In the genomic region with DNA sequence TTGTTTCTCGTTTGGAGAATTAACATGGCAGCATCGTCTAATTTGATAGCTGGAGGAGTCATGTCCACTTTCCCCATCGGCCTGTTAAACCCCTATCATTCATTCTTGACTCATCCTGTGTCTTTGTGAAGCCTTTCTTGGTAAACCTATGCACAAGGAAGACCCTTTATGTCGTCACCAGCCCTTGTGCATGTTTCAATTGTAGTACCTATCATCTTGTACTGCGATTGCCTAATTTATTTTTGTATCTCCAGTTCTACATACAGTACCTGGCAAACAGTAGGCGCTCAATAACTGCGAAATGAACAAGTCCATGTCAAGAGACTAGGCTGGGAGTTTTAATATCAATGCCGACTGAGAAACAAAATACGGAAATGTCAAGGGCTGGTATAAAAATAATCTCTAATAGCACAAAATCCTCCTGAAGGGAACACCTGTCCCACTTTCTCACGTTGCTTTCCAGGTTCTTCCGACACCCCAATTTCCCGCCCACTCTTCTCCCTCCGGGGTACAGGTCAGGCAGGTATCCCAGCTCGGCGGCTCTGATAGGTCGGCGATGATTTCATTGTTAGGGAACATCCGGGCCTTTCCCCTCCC, we compare ENCODE assay signal across 7 cellular contexts. TPM values are rescaled to one million over a fixed set of nuclear protein-coding genes. Genes with fewer than 3 reads are reported as not detected.
DNase-seq lines count a peak whose midpoint lies in the region; ATAC-seq, FAIRE-seq and TF ChIP-seq lines count a peak whose summit lies in the region.

No MANE protein-coding gene starts in this region.

- H3K9me3 ChIP-seq in HCT116 (ENCODE audit: control insufficient read depth in 1 of 2, insufficient read depth in 1 of 2, low read depth in 1 of 2, low read length in 2 of 2) (no peaks in the 10 kb centered on the region), small intestine (ENCODE audit: control insufficient read depth, low read depth) (no peaks in the 10 kb centered on the region)

- peak overlapping the region; percentile 61 for H3K27ac ChIP-seq in HCT116 (ENCODE audit: low read depth, low read length)
- H3K27ac ChIP-seq in foreskin keratinocyte: peak overlapping the region; percentile 15
- H3K27ac ChIP-seq in small intestine (ENCODE audit: low read depth in 1 of 2, low read length in 1 of 2): peak overlapping the region; percentile 94 to 100

- 0 out of 2 replicates have a peak, but pooled peaks cover 6% of the 10 kb centered on the region for H4K20me1 ChIP-seq in HCT116 (ENCODE audit: insufficient read depth)

- no peaks in the 10 kb centered on the region for H3K27me3 Mint-ChIP-seq in T-cell

- no peak for FAIRE-seq in small intestine (lab: Jason Lieb, UNC)

- peak overlapping the region; percentile 65 for H3K4me2 ChIP-seq in HCT116 (ENCODE audit: low read length)

- POLR2A ChIA-PET in HCT116 (lab: Charles Lee): interaction anchor here (1.2 kb wide), 1 partner anchor 8 kb away, joined by 6 read pairs; no protein-coding TSS in a partner anchor
- POLR2A ChIA-PET in T-cell (lab: Charles Lee): interaction anchor here in 1 of 2 donors (0.6 to 2.5 kb wide), 2 partner anchors 174 to 194 kb away, joined by 6 to 24 read pairs; a partner anchor contains a TSS

- no peaks in the 10 kb centered on the region for H3K9me2 ChIP-seq in HCT116 (ENCODE audit: insufficient read depth)

- RAD21 ChIA-PET in HCT116 (lab: Charles Lee; ENCODE audit: low non-redundant PET in 1 of 2, low total read pairs in 2 of 2, uncharacterized antibody in 2 of 2, unreplicated experiment in 2 of 2): no interaction called here

- ATAC-seq in HCT116: no peak
- ATAC-seq in T-cell (replicated peaks in 1 of 4): peak in 2 of 4 experiments; percentile 6 to 33
- no peak for ATAC-seq in foreskin keratinocyte
- no peak for ATAC-seq in HG02678 (IDR thresholded peaks at IDR 0.05; ENCODE audit: unreplicated experiment)
- no peak for ATAC-seq in GM18498 (IDR thresholded peaks at IDR 0.05; ENCODE audit: unreplicated experiment)

- H3K9me3 Mint-ChIP-seq in T-cell: peaks cover 0 to 5% (median 5%) of the 10 kb centered on the region in 3 donors

- no peaks in the 10 kb centered on the region for H3K36me3 ChIP-seq in HCT116 (ENCODE audit: control insufficient read depth in 1 of 2, insufficient read depth in 2 of 2, low read length in 2 of 2)
- H3K36me3 ChIP-seq in small intestine (ENCODE audit: control insufficient read depth in 2 of 2, insufficient read depth in 2 of 2, low read length in 2 of 2): no peaks in the 10 kb centered on the region

- peak overlapping the region; percentile 100 for H3K27ac Mint-ChIP-seq in T-cell

- TF ChIP-seq POLR2A in HCT116 (IDR thresholded peaks at IDR 0.05; ENCODE audit: borderline replicate concordance, extremely low read depth, insufficient read depth, insufficient read length): no peak

- TF ChIP-seq RAD21 in HCT116 (IDR thresholded peaks at IDR 0.05; ENCODE audit: low read depth): no peak

- no peaks in the 10 kb centered on the region for H3K27me3 ChIP-seq in HCT116 (ENCODE audit: insufficient read depth, low read length)
- no peaks in the 10 kb centered on the region for H3K27me3 ChIP-seq in foreskin keratinocyte
- no peaks in the 10 kb centered on the region for H3K27me3 ChIP-seq in small intestine (ENCODE audit: control insufficient read depth in 2 of 2, insufficient read depth in 2 of 2, low read length in 2 of 2)

- peak overlapping the region; percentile 75 for H3K9ac ChIP-seq in HCT116 (ENCODE audit: low read length)

- WGBS in small intestine, 3 donors: 30 to 33% (median 31%) methylated on average over 18 of the region's 18 CpGs

- H3K4me1 Mint-ChIP-seq in T-cell: peaks cover 32 to 33% (median 32%) of the 10 kb centered on the region in 3 donors

- H2AFZ ChIP-seq in HCT116 (ENCODE audit: low read depth, low read length, poor library complexity, severe bottlenecking): peak overlapping the region; percentile 0

- intact Hi-C loops in HCT116 (cut with micrococcal nuclease): no loop called here

- CTCF ChIA-PET in HCT116 (lab: Charles Lee) (interaction anchor here (0.9 kb wide), 1 partner anchor 77 kb away, joined by 3 read pairs; no protein-coding TSS in a partner anchor), T-cell (lab: Charles Lee) (no interaction called here)

- H3K4me3 ChIP-seq in HCT116 (replicated peaks in 1 of 2; ENCODE audit: low read depth in 1 of 2, low read length in 2 of 2): peak overlapping the region; percentile 42
- peak overlapping the region; percentile 48 to 54 for H3K4me3 ChIP-seq in small intestine (ENCODE audit: low read depth in 1 of 2, low read length in 2 of 2)

- TSS peak; percentile 95 for BruUV-seq in HCT116 (replicated peaks; lab: Mats Ljungman, UMichigan)

- peaks cover 3 to 44% of the 10 kb centered on the region in 2 experiments for H3K4me1 ChIP-seq in HCT116 (ENCODE audit: control insufficient read depth in 1 of 2, insufficient read depth in 2 of 2, low read length in 2 of 2)
- peaks cover 4% of the 10 kb centered on the region for H3K4me1 ChIP-seq in foreskin keratinocyte
- no peaks in the 10 kb centered on the region for H3K4me1 ChIP-seq in small intestine (ENCODE audit: control insufficient read depth in 2 of 2, insufficient read depth in 1 of 2, low read depth in 1 of 2, low read length in 1 of 2)

- H3K4me3 Mint-ChIP-seq in T-cell: peak overlapping the region; percentile 92 to 98 (median 95)

- peaks cover 33% of the 10 kb centered on the region for H3K79me2 ChIP-seq in HCT116 (ENCODE audit: insufficient read depth, low read length)

- H3K36me3 Mint-ChIP-seq in T-cell: no peaks in the 10 kb centered on the region

- no peak for TF ChIP-seq CTCF in HCT116 (IDR thresholded peaks at IDR 0.05 in 2 of 3, conservative IDR thresholded peaks at IDR 0.05 in 1 of 3; ENCODE audit: borderline replicate concordance in 1 of 3, insufficient read depth in 1 of 3, low read depth in 2 of 3, low read length in 2 of 3)
- no peak for TF ChIP-seq CTCF in foreskin keratinocyte (conservative IDR thresholded peaks at IDR 0.05)

- no peak for DNase-seq in HCT116 (ENCODE audit: low read depth, low spot score)
- peak in 1 of 34 experiments; percentile 3 for DNase-seq in T-cell
- no peak for DNase-seq in foreskin keratinocyte
- no peak for DNase-seq in small intestine
- no peak for DNase-seq in SIG-M5 (lab: John Stamatoyannopoulos, UW)

TF ChIP-seq in HCT116, 20 proteins besides CTCF, POLR2A, EP300 and RAD21:
- no peak for TF ChIP-seq SP1 (IDR thresholded peaks at IDR 0.05; ENCODE audit: low read depth)
- peak; percentile 64; the same call in 1 of the 2 replicates for TF ChIP-seq EGR1 (IDR thresholded peaks at IDR 0.05; ENCODE audit: low read depth)
- TF ChIP-seq POLR2AphosphoS5 (IDR thresholded peaks at IDR 0.05; ENCODE audit: low read depth, low read length): peak; percentile 73
- no peak for TF ChIP-seq ELF1 (IDR thresholded peaks at IDR 0.05; ENCODE audit: borderline replicate concordance, low read depth)
- TF ChIP-seq CBX3 (IDR thresholded peaks at IDR 0.05; ENCODE audit: low read depth): no peak
- TF ChIP-seq SRF (IDR thresholded peaks at IDR 0.05; ENCODE audit: low read depth): no peak; the same call in 1 of the 2 replicates
TF ChIP-seq in HCT116: peak in this region for 2.

RNA-seq across cellular contexts. Expression of a gene that starts 1.3 kb away (rescaled TPM):
- total RNA-seq in HCT116 (2021; ENCODE audit: unreplicated experiment) (36.9 TPM), T-cell (10 to 100 TPM; 58.9 to 78.7 (median 70.3) TPM), foreskin keratinocyte (26.1 and 29.5 TPM in 2 replicates)
- polyA plus RNA-seq in HCT116 (2012): 23.7 and 24.8 TPM in 2 replicates
- polyA plus RNA-seq in foreskin keratinocyte (12.5 and 13.7 TPM in 2 replicates), small intestine (10 to 100 TPM; 24.3 to 29.7 (median 27.1) TPM)

Comparison
In these comparisons a context has a peak if more than half of its experiments do, and no peak if none do; other contexts are left out.
1. H3K27ac ChIP-seq: peak in every context shown above with its lines; median percentile 97 in small intestine; 61 in HCT116; 15 in foreskin keratinocyte.